In the genomic region with DNA sequence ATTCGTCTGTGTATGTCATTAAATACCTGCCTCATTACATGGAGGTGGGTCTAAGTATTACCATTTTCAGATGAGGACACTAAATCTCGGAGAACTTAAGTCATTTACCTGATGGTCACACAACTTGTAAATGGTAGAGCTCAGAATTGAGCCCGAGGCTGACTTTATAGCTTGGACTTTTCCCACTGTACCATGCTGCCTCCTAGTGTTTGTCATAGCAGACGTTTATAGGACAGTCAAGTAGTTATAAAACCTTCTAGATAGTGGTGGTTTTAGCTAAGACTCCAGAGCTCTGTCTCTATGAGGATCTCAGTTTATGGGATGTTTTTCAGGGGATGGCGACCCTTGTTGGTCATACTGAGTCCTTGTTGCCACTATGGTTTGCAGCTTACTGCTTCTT, we compare ENCODE assay signal across 8 cellular contexts.
A peak's percentile ranks its signal among the peaks of the same experiment; 100 is the strongest.
DNase-seq lines count a peak whose midpoint lies in the region; ATAC-seq, FAIRE-seq and TF ChIP-seq lines count a peak whose summit lies in the region.
"Not testable (repeated sequence)": the region's sequence is repeated elsewhere in the genome, so short reads cannot be mapped to it uniquely, and the experiment has no call there.

No MANE protein-coding gene starts in this region.

- H3K36me3 Mint-ChIP-seq in astrocyte (ENCODE audit: low read depth, unreplicated experiment): not testable (repeated sequence)

- H3K79me2 ChIP-seq in GM23248 (ENCODE audit: insufficient read depth); PC-9 (ENCODE audit: low read depth); astrocyte (ENCODE audit: insufficient read depth, low read length): not testable (repeated sequence)

- H3F3A ChIP-seq in GM23248 (ENCODE audit: insufficient read depth); PC-9 (ENCODE audit: insufficient read depth, low read depth): not testable (repeated sequence)

- H3K27me3 ChIP-seq in GM23248 (replicated peaks; ENCODE audit: insufficient read depth); PC-9 (ENCODE audit: insufficient read depth, low read depth); astrocyte (ENCODE audit: insufficient read depth, low read length); foreskin keratinocyte: not testable (repeated sequence)

- FAIRE-seq in A204.1 (lab: Jason Lieb, UNC) (peak; percentile 97), G401.6 (lab: Jason Lieb, UNC) (peak; percentile 89)
- not testable (repeated sequence) for FAIRE-seq in astrocyte (lab: Jason Lieb, UNC)

- H3K9me3 Mint-ChIP-seq in astrocyte (ENCODE audit: unreplicated experiment): not testable (repeated sequence)

- not testable (repeated sequence) for H3K9me3 ChIP-seq in GM23248 (ENCODE audit: low read depth); PC-9 (ENCODE audit: insufficient read depth, low read depth); astrocyte (ENCODE audit: insufficient read depth, low read depth, low read length)

- not testable (repeated sequence) for H3K27me3 Mint-ChIP-seq in astrocyte (ENCODE audit: low read depth, unreplicated experiment)

- ATAC-seq in foreskin keratinocyte: peak; percentile 62

- in situ Hi-C loops in GM23248 (cut with MboI): loop anchor here (25.0 kb wide), 1 partner anchor 379 kb away; a partner anchor contains a TSS

- WGBS in GM23248 (ENCODE audit: low coverage in 1 of 2, low lambda C conversion rate in 2 of 2, missing lambda C conversion rate in 2 of 2), 2 experiments: 34 to 42% methylated on average over 5 of the region's 5 CpGs

- not testable (repeated sequence) for H2AFZ ChIP-seq in GM23248; PC-9; astrocyte (ENCODE audit: low read depth, low read length)

- not testable (repeated sequence) for H3K4me3 ChIP-seq in GM23248; LNCaP clone FGC (ENCODE audit: low read depth, low read length); PC-9; astrocyte (ENCODE audit: insufficient read depth, low read depth, low read length)

- H3K4me1 ChIP-seq in GM23248 (ENCODE audit: insufficient read depth); PC-9 (replicated peaks; ENCODE audit: insufficient read depth); astrocyte (ENCODE audit: insufficient read depth, low read length); foreskin keratinocyte: not testable (repeated sequence)

- H3K4me3 Mint-ChIP-seq in astrocyte (ENCODE audit: unreplicated experiment): not testable (repeated sequence)

- not testable (repeated sequence) for H3K9ac ChIP-seq in GM23248; astrocyte (ENCODE audit: low read length)

- H3K27ac Mint-ChIP-seq in astrocyte (ENCODE audit: unreplicated experiment): not testable (repeated sequence)

- not testable (repeated sequence) for H3K4me2 ChIP-seq in GM23248 (ENCODE audit: unreplicated experiment); PC-9; astrocyte (ENCODE audit: low read length)

- H3K9me2 ChIP-seq in GM23248 (ENCODE audit: insufficient read depth); PC-9 (ENCODE audit: insufficient read depth): not testable (repeated sequence)

- BruUV-seq in PC-9 (replicated peaks; lab: Mats Ljungman, UMichigan): not testable (repeated sequence)

- intact Hi-C loops in PC-9 (cut with micrococcal nuclease; ENCODE audit: unreplicated experiment): not testable (repeated sequence)

- H3K36me3 ChIP-seq in GM23248 (ENCODE audit: low read depth); PC-9 (ENCODE audit: low read depth); astrocyte (ENCODE audit: insufficient read depth, low read length): not testable (repeated sequence)

- CTCF ChIA-PET in PC-9 (lab: Charles Lee): not testable (repeated sequence)

- DNase-seq in GM23248: peak; percentile 60
- DNase-seq in LNCaP clone FGC (ENCODE audit: low read depth): peak; percentile 33
- DNase-seq in PC-9: peak in 1 of 2 experiments; percentile 35
- DNase-seq in astrocyte (ENCODE audit: low read depth): peak; percentile 0
- DNase-seq in foreskin keratinocyte: peak in 1 of 2 donors; percentile 18
- DNase-seq in myocyte (ENCODE audit: low read depth): peak; percentile 42

- not testable (repeated sequence) for H3K27ac ChIP-seq in GM23248; PC-9; astrocyte (ENCODE audit: low read depth, low read length); foreskin keratinocyte

- H4K20me1 ChIP-seq in GM23248 (ENCODE audit: insufficient read depth); PC-9 (ENCODE audit: insufficient read depth); astrocyte (ENCODE audit: insufficient read depth, low read length): not testable (repeated sequence)

- POLR2A ChIA-PET in PC-9 (lab: Charles Lee; ENCODE audit: unreplicated experiment): not testable (repeated sequence)

- TF ChIP-seq CTCF in LNCaP clone FGC (IDR thresholded peaks at IDR 0.05; ENCODE audit: control insufficient read depth, extremely low read depth, insufficient read depth) (peak; percentile 72), PC-9 (conservative IDR thresholded peaks at IDR 0.05) (peak; percentile 43), astrocyte (IDR thresholded peaks at IDR 0.05; ENCODE audit: insufficient read depth, low read depth, low read length) (peak; percentile 13), foreskin keratinocyte (conservative IDR thresholded peaks at IDR 0.05) (peak; percentile 57)

- not testable (repeated sequence) for H3K4me1 Mint-ChIP-seq in astrocyte (ENCODE audit: low read depth, unreplicated experiment)

Comparison
In these comparisons a context has a peak if more than half of its experiments do, and no peak if none do; other contexts are left out.
1. CTCF ChIP-seq: peak in every context shown above with its lines; median percentile 72 in LNCaP clone FGC; 57 in foreskin keratinocyte; 43 in PC-9; 13 in astrocyte.